Comparison of ENCODE assay signal across 10 cellular contexts in genomic region chr17:57097832-57098421, GRCh38. TPM values are rescaled to one million over a fixed set of nuclear protein-coding genes. Genes with fewer than 3 reads are reported as not detected.
DNase-seq lines count a peak whose midpoint lies in the region; ATAC-seq and TF ChIP-seq lines count a peak whose summit lies in the region.
"Had no signal": no experiment of that assay in that cellular context is flagged by ENCODE, and none has a peak within 500 bp of the region (broad histone marks: within the 10 kb centered on the region; RNA-seq: fewer than 3 reads in every experiment).

No MANE protein-coding gene starts in this region.

- POLR2A ChIA-PET in OCI-LY7 (lab: Charles Lee), result interaction anchor here (0.7 to 1.4 kb wide), 2 partner anchors 9 to 11 kb away, joined by 3 to 4 read pairs; no protein-coding TSS in a partner anchor

- no TSS peak for BruUV-seq in OCI-LY7 (replicated peaks; lab: Mats Ljungman, UMichigan)

- intact Hi-C loops in OCI-LY7 (cut with micrococcal nuclease; ENCODE audit: unreplicated experiment), result no loop called here

- peaks cover 86% of the 10 kb centered on the region for H3K79me2 ChIP-seq in OCI-LY7 (ENCODE audit: insufficient read depth, low read depth, low read length)

- ATAC-seq in HG03432 (IDR thresholded peaks at IDR 0.05; ENCODE audit: unreplicated experiment) (no peak), HG02642 (IDR thresholded peaks at IDR 0.05; ENCODE audit: poor library complexity, unreplicated experiment) (no peak), HG03565 (IDR thresholded peaks at IDR 0.05; ENCODE audit: unreplicated experiment) (no peak)
- ATAC-seq: GM12878 had no signal

- peaks cover 29% of the 10 kb centered on the region; the same call in 1 of the 2 replicates for H3K36me3 ChIP-seq in OCI-LY7 (ENCODE audit: insufficient read depth, low read length)

- H3K27ac ChIP-seq in OCI-LY7 (ENCODE audit: low read depth, low read length, poor library complexity, severe bottlenecking), result no peak overlapping the region
- H3K27ac ChIP-seq: SJSA1 had no signal

- no peaks in the 10 kb centered on the region for H3K9me3 ChIP-seq in OCI-LY7 (ENCODE audit: low read length)
- H3K9me3 ChIP-seq: SJSA1 had no signal

- peak overlapping the region; percentile 5; the same call in 1 of the 2 replicates for H3K4me2 ChIP-seq in OCI-LY7 (ENCODE audit: low read length)

- TF ChIP-seq CTCF in OCI-LY7 (conservative IDR thresholded peaks at IDR 0.05; ENCODE audit: low read length) (no peak), fibroblast of mammary gland (conservative IDR thresholded peaks at IDR 0.05; ENCODE audit: control insufficient read depth, insufficient read depth, low read depth, low read length) (no peak)

- no peaks in the 10 kb centered on the region for H3K9me2 ChIP-seq in OCI-LY7 (ENCODE audit: insufficient read depth, low read length)

- H3K4me3 ChIP-seq in OCI-LY7 (ENCODE audit: low read depth, low read length, poor library complexity, severe bottlenecking) (no peak overlapping the region), fibroblast of mammary gland (ENCODE audit: control insufficient read depth, low read depth, low read length) (no peak overlapping the region)
- H3K4me3 ChIP-seq: GM12878, SJSA1 had no signal

- H3K4me1 ChIP-seq in OCI-LY7 (ENCODE audit: insufficient read depth, low read length, poor library complexity, severe bottlenecking), result peaks cover 40% of the 10 kb centered on the region
- H3K4me1 ChIP-seq: SJSA1 had no signal

- no peak overlapping the region for H2AFZ ChIP-seq in OCI-LY7 (ENCODE audit: low read length)

- peaks cover 25% of the 10 kb centered on the region for H4K20me1 ChIP-seq in OCI-LY7 (ENCODE audit: insufficient read depth, low read length)

- CTCF ChIA-PET in OCI-LY7 (lab: Charles Lee; ENCODE audit: unreplicated experiment), result interaction anchor here (0.8 kb wide), 1 partner anchor 10 kb away, joined by 3 read pairs; no protein-coding TSS in a partner anchor

- DNase-seq in GM03348 (ENCODE audit: low spot score), result peak; percentile 40
- no peak for DNase-seq in OCI-LY7 (ENCODE audit: low spot score)
- DNase-seq in fibroblast of mammary gland (ENCODE audit: low read depth), result peak; percentile 87
- DNase-seq in pulmonary artery endothelial cell (ENCODE audit: low read depth, low spot score), result peak; percentile 40
- no peak for DNase-seq in SKM-1 (lab: John Stamatoyannopoulos, UW; ENCODE audit: unreplicated experiment)

RNA-seq across cellular contexts. Expression of gene AKAP1, which starts 12.9 kb away (rescaled TPM):
- total RNA-seq in OCI-LY7 (2014; rRNA removed; shearing (Covaris generic)), result 49.0 and 56.2 TPM in 2 replicates
- total RNA-seq in OCI-LY7 (2022) (40.0 and 41.8 TPM in 2 replicates), pulmonary artery endothelial cell (26.6 and 31.0 TPM in 2 replicates)

Comparison
In these comparisons a context has a peak if more than half of its experiments do, and no peak if none do; other contexts are left out.
1. DNase-seq: peak in GM03348 (single experiment), fibroblast of mammary gland (single experiment) and pulmonary artery endothelial cell (single experiment); none in OCI-LY7 (single experiment) and SKM-1 (single experiment).